In genomic region chr4:8545439-8545765, GRCh38 we compare ENCODE assay signal across 27 cellular contexts. TPM values are rescaled to one million over a fixed set of nuclear protein-coding genes. Genes with fewer than 3 reads are reported as not detected.
"Had no signal": no experiment of that assay in that cellular context is flagged by ENCODE, and none has a peak within 500 bp of the region (broad histone marks: within the 10 kb centered on the region; RNA-seq: fewer than 3 reads in every experiment).

No MANE protein-coding gene starts in this region.

- H3K27me3 Mint-ChIP-seq: activated naive CD8-positive, alpha-beta T cell treated with anti-CD3 and anti-CD28 coated beads, Interleukin-2, amount 10 ng/mL, durations not matched to agents 7 days and 5 days; naive B cell; T-helper 17 cell had no signal

- H3K9me3 ChIP-seq: esophagus muscularis mucosa, mucosa of descending colon, right lobe of liver, testis, upper lobe of left lung had no signal

- H3K27me3 ChIP-seq: right lobe of liver, testis, upper lobe of left lung had no signal

- H3K4me3 ChIP-seq: coronary artery, esophagus muscularis mucosa, mucosa of descending colon, right lobe of liver, testis, upper lobe of left lung had no signal

- H3K4me3 Mint-ChIP-seq: activated naive CD8-positive, alpha-beta T cell treated with anti-CD3 and anti-CD28 coated beads, Interleukin-2, amount 10 ng/mL, durations not matched to agents 7 days and 5 days; activated T-cell treated with anti-CD3 and anti-CD28 coated beads, Interleukin-2, amount 50 U/mL, for 4 hours; stimulated activated naive B cell treated with anti-CD40 and anti-IgM and Interleukin-4, amounts not matched to agents 10 μg/mL and 1 μg/mL and 100 μg/mL, for 72 hours; T-helper 17 cell had no signal

- H3K27ac Mint-ChIP-seq: activated naive CD8-positive, alpha-beta T cell treated with anti-CD3 and anti-CD28 coated beads, Interleukin-2, amount 10 ng/mL, durations not matched to agents 7 days and 5 days; activated T-helper 2 cell treated with anti-CD3 and anti-CD28 coated beads, Interferon-gamma antibody, Interleukin-2, Interleukin-4, amounts not matched to agents 10 μg/mL and 5 μg/mL and 100 μg/mL, durations not matched to agents 14 hours and 24 hours and 36 hours; naive B cell; stimulated activated naive B cell treated with anti-CD40 and anti-IgM and Interleukin-4, amounts not matched to agents 10 μg/mL and 1 μg/mL and 100 μg/mL, for 72 hours; T-helper 17 cell had no signal

- H3K4me1 Mint-ChIP-seq: activated naive CD8-positive, alpha-beta T cell treated with anti-CD3 and anti-CD28 coated beads, Interleukin-2, amount 10 ng/mL, durations not matched to agents 7 days and 5 days; naive B cell; stimulated activated naive B cell treated with anti-CD40 and anti-IgM and Interleukin-4, amounts not matched to agents 10 μg/mL and 1 μg/mL and 100 μg/mL, for 72 hours; T-helper 17 cell had no signal

- H3K36me3 ChIP-seq: esophagus muscularis mucosa, right lobe of liver, upper lobe of left lung had no signal

- H3K9me3 Mint-ChIP-seq: activated naive CD8-positive, alpha-beta T cell treated with anti-CD3 and anti-CD28 coated beads, Interleukin-2, amount 10 ng/mL, durations not matched to agents 7 days and 5 days; activated T-cell treated with anti-CD3 and anti-CD28 coated beads, Interleukin-2, amount 50 U/mL, for 4 hours; activated T-helper 2 cell treated with anti-CD3 and anti-CD28 coated beads, Interferon-gamma antibody, Interleukin-2, Interleukin-4, amounts not matched to agents 10 μg/mL and 5 μg/mL and 100 μg/mL, durations not matched to agents 14 hours and 24 hours and 36 hours had no signal

- H3K36me3 Mint-ChIP-seq: activated naive CD8-positive, alpha-beta T cell treated with anti-CD3 and anti-CD28 coated beads, Interleukin-2, amount 10 ng/mL, durations not matched to agents 7 days and 5 days; naive B cell; stimulated activated naive B cell treated with anti-CD40 and anti-IgM and Interleukin-4, amounts not matched to agents 10 μg/mL and 1 μg/mL and 100 μg/mL, for 72 hours had no signal

- H3K27ac ChIP-seq: coronary artery, esophagus muscularis mucosa, right lobe of liver, testis, upper lobe of left lung had no signal

- DNase-seq: activated CD4-positive, alpha-beta T cell treated with anti-CD3 and anti-CD28 coated beads for 4 hours; activated CD4-positive, alpha-beta T cell treated with anti-CD3 and anti-CD28 coated beads, Interleukin-2, amount 50 U/mL, for 48 hours; activated CD4-positive, CD25-positive, alpha-beta regulatory T cell; activated CD8-positive, alpha-beta memory T cell treated with anti-CD3 and anti-CD28 coated beads, Interleukin-2, amount 50 U/mL, for 48 hours; activated naive CD4-positive, alpha-beta T cell; activated naive CD8-positive, alpha-beta T cell treated with anti-CD3 and anti-CD28 coated beads, Interleukin-2, amount 10 ng/mL, durations not matched to agents 7 days and 5 days; activated T-cell treated with anti-CD3 and anti-CD28 coated beads, Interleukin-2, amount 50 U/mL, for 4 hours; amygdala; cerebellar nuclear complex; hypothalamus; mucosa of descending colon; naive B cell; occipital lobe; right lobe of liver; small intestine; stimulated activated CD4-positive, alpha-beta T cell treated with anti-CD3 and anti-CD28 coated beads, Interleukin-2, amount 100 ng/mL, for 48 hours; stimulated activated CD8-positive, alpha-beta memory T cell treated with anti-CD3 and anti-CD28 coated beads, Interleukin-4, amount 100 ng/mL, for 48 hours; stimulated activated naive B cell treated with anti-CD40 and anti-IgM and Interleukin-4, amounts not matched to agents 10 μg/mL and 1 μg/mL and 100 μg/mL, for 72 hours; T-helper 17 cell; testis had no signal

- ATAC-seq: activated T-cell treated with anti-CD3 and anti-CD28 coated beads, Interleukin-2, amount 50 U/mL, for 4 hours; mucosa of descending colon; right lobe of liver; stimulated activated naive B cell treated with anti-CD40 and anti-IgM and Interleukin-4, amounts not matched to agents 10 μg/mL and 1 μg/mL and 100 μg/mL, for 72 hours; T-helper 17 cell had no signal

- H3K4me1 ChIP-seq: esophagus muscularis mucosa, right lobe of liver, testis had no signal

RNA-seq across cellular contexts. Expression of gene GPR78, which starts 34.8 kb away (rescaled TPM):
- total RNA-seq: activated CD8-positive, alpha-beta memory T cell treated with anti-CD3 and anti-CD28 coated beads for 36 hours; activated naive CD8-positive, alpha-beta T cell treated with anti-CD3 and anti-CD28 coated beads, Interleukin-2, amount 10 ng/mL, durations not matched to agents 7 days and 5 days; activated T-cell treated with anti-CD3 and anti-CD28 coated beads, Interleukin-2, amount 50 U/mL, for 4 hours; activated T-helper 2 cell treated with anti-CD3 and anti-CD28 coated beads, Interferon-gamma antibody, Interleukin-2, Interleukin-4, amounts not matched to agents 10 μg/mL and 5 μg/mL and 100 μg/mL, durations not matched to agents 14 hours and 24 hours and 36 hours; esophagus muscularis mucosa; liver; occipital lobe; right lobe of liver; T-helper 17 cell had no signal
- polyA plus RNA-seq: liver, neural cell, small intestine had no signal

RNA-seq across cellular contexts. Expression of gene CPZ, which starts 47.2 kb away (rescaled TPM):
- total RNA-seq: activated CD8-positive, alpha-beta memory T cell treated with anti-CD3 and anti-CD28 coated beads for 36 hours; activated naive CD8-positive, alpha-beta T cell treated with anti-CD3 and anti-CD28 coated beads, Interleukin-2, amount 10 ng/mL, durations not matched to agents 7 days and 5 days; activated T-cell treated with anti-CD3 and anti-CD28 coated beads, Interleukin-2, amount 50 U/mL, for 4 hours; activated T-helper 2 cell treated with anti-CD3 and anti-CD28 coated beads, Interferon-gamma antibody, Interleukin-2, Interleukin-4, amounts not matched to agents 10 μg/mL and 5 μg/mL and 100 μg/mL, durations not matched to agents 14 hours and 24 hours and 36 hours; T-helper 17 cell had no signal
- polyA plus RNA-seq: neural cell had no signal
